1 cellular context compared by ENCODE assay signal in the genomic region with DNA sequence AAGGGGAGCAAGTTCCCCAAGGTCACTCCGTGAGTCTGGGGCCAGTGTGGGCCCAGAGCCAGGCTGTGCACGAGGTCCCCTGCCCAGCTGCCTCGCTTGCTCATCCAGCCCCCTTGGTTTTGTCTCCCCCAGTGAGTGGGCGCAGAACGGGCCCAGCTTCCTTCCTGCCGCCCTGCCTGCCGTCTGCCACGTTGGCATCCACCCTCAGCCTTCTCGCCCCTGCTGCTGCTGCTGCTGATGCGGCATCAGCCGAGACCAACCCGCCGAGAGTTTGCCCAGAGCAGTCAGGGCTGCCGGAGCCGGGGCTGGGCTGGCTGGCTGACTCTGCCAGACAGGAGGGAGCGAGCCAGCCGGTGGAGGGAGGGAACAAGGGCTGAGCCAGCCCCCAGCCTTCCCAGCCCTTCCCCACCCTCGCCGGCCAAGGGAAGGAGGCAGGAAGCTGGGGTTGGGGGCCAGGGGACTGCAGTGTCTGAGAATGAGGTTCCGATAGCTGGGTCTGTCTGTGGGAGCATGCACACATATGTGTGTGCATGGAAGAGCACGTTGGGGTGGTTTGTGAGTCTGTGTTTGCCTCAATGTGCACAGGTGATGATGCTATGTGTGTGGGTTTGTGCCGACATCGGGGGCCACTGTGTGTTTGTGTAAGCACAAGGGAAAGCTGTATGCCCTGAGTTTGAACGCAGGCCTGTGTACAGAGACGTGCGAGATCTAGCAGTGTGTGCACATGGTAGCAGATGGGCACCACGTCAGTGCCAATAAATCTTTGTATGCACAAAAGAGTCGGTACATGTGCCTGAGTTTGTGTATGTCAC.
TF ChIP-seq lines count a peak whose summit lies in the region.

No MANE protein-coding gene starts in this region.

TF ChIP-seq in HepG2, 621 proteins besides CTCF, POLR2A, EP300 and RAD21 (continues in another document):
- TF ChIP-seq ZNF17 (CRISPR knock-in tag; IDR thresholded peaks at IDR 0.05) = no peak
- TF ChIP-seq ZNF292 (CRISPR knock-in tag; IDR thresholded peaks at IDR 0.05; ENCODE audit: borderline replicate concordance, low read depth) = 0 out of 2 replicates have a peak, but pooled peaks have one; percentile 36
- peak; percentile 19 for TF ChIP-seq AGO2 (optimal IDR thresholded peaks at IDR 0.05; ENCODE audit: low read depth, low read length)
- no peak for TF ChIP-seq ZNF180 (CRISPR knock-in tag; IDR thresholded peaks at IDR 0.05; ENCODE audit: borderline replicate concordance, low read depth)
- no peak for TF ChIP-seq ZNF629 (CRISPR knock-in tag; conservative IDR thresholded peaks at IDR 0.05)
- peak; percentile 39; the same call in 1 of the 2 replicates for TF ChIP-seq ZSCAN25 (CRISPR knock-in tag; IDR thresholded peaks at IDR 0.05)
- TF ChIP-seq ZNF558 (CRISPR knock-in tag; IDR thresholded peaks at IDR 0.05; ENCODE audit: borderline replicate concordance) = no peak
- TF ChIP-seq MEIS1 (CRISPR knock-in tag; IDR thresholded peaks at IDR 0.05; ENCODE audit: borderline replicate concordance) = no peak
- no peak for TF ChIP-seq HES4 (CRISPR knock-in tag; IDR thresholded peaks at IDR 0.05; ENCODE audit: borderline replicate concordance)
- TF ChIP-seq, protein P1, sequence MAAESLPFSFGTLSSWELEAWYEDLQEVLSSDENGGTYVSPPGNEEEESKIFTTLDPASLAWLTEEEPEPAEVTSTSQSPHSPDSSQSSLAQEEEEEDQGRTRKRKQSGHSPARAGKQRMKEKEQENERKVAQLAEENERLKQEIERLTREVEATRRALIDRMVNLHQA (CRISPR knock-in tag; IDR thresholded peaks at IDR 0.05) = no peak
- TF ChIP-seq NFYC (CRISPR knock-in tag; IDR thresholded peaks at IDR 0.05) = no peak
- TF ChIP-seq HNRNPK (IDR thresholded peaks at IDR 0.05; ENCODE audit: low read depth, low read length, poor library complexity, severe bottlenecking) = no peak
- TF ChIP-seq CREM (IDR thresholded peaks at IDR 0.05) = no peak
- no peak for TF ChIP-seq CREM (CRISPR knock-in tag; IDR thresholded peaks at IDR 0.05)
- TF ChIP-seq, protein P2, sequence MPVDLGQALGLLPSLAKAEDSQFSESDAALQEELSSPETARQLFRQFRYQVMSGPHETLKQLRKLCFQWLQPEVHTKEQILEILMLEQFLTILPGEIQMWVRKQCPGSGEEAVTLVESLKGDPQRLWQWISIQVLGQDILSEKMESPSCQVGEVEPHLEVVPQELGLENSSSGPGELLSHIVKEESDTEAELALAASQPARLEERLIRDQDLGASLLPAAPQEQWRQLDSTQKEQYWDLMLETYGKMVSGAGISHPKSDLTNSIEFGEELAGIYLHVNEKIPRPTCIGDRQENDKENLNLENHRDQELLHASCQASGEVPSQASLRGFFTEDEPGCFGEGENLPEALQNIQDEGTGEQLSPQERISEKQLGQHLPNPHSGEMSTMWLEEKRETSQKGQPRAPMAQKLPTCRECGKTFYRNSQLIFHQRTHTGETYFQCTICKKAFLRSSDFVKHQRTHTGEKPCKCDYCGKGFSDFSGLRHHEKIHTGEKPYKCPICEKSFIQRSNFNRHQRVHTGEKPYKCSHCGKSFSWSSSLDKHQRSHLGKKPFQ (CRISPR knock-in tag; IDR thresholded peaks at IDR 0.05; ENCODE audit: insufficient replicate concordance) = no peak
- TF ChIP-seq THAP11 (CRISPR knock-in tag; IDR thresholded peaks at IDR 0.05) = no peak
- TF ChIP-seq, protein P3, sequence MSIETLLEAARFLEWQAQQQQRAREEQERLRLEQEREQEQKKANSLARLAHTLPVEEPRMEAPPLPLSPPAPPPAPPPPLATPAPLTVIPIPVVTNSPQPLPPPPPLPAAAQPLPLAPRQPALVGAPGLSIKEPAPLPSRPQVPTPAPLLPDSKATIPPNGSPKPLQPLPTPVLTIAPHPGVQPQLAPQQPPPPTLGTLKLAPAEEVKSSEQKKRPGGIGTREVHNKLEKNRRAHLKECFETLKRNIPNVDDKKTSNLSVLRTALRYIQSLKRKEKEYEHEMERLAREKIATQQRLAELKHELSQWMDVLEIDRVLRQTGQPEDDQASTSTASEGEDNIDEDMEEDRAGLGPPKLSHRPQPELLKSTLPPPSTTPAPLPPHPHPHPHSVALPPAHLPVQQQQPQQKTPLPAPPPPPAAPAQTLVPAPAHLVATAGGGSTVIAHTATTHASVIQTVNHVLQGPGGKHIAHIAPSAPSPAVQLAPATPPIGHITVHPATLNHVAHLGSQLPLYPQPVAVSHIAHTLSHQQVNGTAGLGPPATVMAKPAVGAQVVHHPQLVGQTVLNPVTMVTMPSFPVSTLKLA (IDR thresholded peaks at IDR 0.05) = no peak
- TF ChIP-seq SP2 (CRISPR knock-in tag; IDR thresholded peaks at IDR 0.05) = no peak
- no peak for TF ChIP-seq FOXP1 (IDR thresholded peaks at IDR 0.05)
- TF ChIP-seq FOXP1 (CRISPR knock-in tag; IDR thresholded peaks at IDR 0.05) = no peak
- TF ChIP-seq BORCS8-MEF2B (CRISPR knock-in tag; IDR thresholded peaks at IDR 0.05) = no peak
- no peak for TF ChIP-seq ZNF816 (CRISPR knock-in tag; IDR thresholded peaks at IDR 0.05; ENCODE audit: borderline replicate concordance)
- TF ChIP-seq RXRA (CRISPR knock-in tag; IDR thresholded peaks at IDR 0.05) = no peak
- no peak; the same call in 1 of the 2 replicates for TF ChIP-seq CBX5 (CRISPR knock-in tag; IDR thresholded peaks at IDR 0.05; ENCODE audit: borderline replicate concordance)
- TF ChIP-seq SOX13 (IDR thresholded peaks at IDR 0.05) = no peak
- no peak for TF ChIP-seq SOX13 (CRISPR knock-in tag; conservative IDR thresholded peaks at IDR 0.05 in 1 of 2, IDR thresholded peaks at IDR 0.05 in 1 of 2)
- TF ChIP-seq GABPB1 (CRISPR knock-in tag; IDR thresholded peaks at IDR 0.05) = no peak
- no peak; the same call in 1 of the 2 replicates for TF ChIP-seq ZNF30 (CRISPR knock-in tag; IDR thresholded peaks at IDR 0.05)
- no peak; the same call in 1 of the 2 replicates for TF ChIP-seq PITX1 (CRISPR knock-in tag; IDR thresholded peaks at IDR 0.05)
- TF ChIP-seq ATF7 (IDR thresholded peaks at IDR 0.05) = no peak
- TF ChIP-seq ATF7 (CRISPR knock-in tag; IDR thresholded peaks at IDR 0.05) = no peak
- TF ChIP-seq MATR3 (CRISPR knock-in tag; IDR thresholded peaks at IDR 0.05) = no peak
- peak; percentile 56 for TF ChIP-seq ZNF274 (CRISPR knock-in tag; IDR thresholded peaks at IDR 0.05)
- TF ChIP-seq, protein P4, sequence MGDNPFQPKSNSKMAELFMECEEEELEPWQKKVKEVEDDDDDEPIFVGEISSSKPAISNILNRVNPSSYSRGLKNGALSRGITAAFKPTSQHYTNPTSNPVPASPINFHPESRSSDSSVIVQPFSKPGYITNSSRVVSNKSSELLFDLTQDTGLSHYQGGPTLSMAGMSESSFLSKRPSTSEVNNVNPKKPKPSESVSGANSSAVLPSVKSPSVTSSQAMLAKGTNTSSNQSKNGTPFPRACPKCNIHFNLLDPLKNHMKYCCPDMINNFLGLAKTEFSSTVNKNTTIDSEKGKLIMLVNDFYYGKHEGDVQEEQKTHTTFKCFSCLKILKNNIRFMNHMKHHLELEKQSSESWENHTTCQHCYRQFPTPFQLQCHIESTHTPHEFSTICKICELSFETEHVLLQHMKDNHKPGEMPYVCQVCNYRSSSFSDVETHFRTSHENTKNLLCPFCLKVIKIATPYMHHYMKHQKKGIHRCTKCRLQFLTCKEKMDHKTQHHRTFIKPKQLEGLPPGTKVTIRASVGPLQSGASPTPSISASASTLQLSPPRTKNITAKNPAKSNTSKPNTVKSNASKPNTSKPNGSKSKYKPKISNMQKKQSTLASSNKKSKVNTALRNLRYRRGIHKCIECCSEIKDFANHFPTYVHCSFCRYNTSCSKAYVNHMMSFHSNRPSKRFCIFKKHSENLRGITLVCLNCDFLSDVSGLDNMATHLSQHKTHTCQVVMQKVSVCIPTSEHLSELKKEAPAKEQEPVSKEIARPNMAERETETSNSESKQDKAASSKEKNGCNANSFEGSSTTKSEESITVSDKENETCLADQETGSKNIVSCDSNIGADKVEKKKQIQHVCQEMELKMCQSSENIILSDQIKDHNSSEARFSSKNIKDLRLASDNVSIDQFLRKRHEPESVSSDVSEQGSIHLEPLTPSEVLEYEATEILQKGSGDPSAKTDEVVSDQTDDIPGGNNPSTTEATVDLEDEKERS (CRISPR knock-in tag; IDR thresholded peaks at IDR 0.05) = no peak
- TF ChIP-seq ZNF652 (CRISPR knock-in tag; IDR thresholded peaks at IDR 0.05; ENCODE audit: borderline replicate concordance, low read depth) = no peak
- no peak for TF ChIP-seq ZNF713 (CRISPR knock-in tag; IDR thresholded peaks at IDR 0.05)
- TF ChIP-seq KLF9 (CRISPR knock-in tag; IDR thresholded peaks at IDR 0.05; ENCODE audit: low read depth) = no peak
- TF ChIP-seq ZNF83 (CRISPR knock-in tag; IDR thresholded peaks at IDR 0.05; ENCODE audit: borderline replicate concordance) = no peak
- TF ChIP-seq, protein P5, sequence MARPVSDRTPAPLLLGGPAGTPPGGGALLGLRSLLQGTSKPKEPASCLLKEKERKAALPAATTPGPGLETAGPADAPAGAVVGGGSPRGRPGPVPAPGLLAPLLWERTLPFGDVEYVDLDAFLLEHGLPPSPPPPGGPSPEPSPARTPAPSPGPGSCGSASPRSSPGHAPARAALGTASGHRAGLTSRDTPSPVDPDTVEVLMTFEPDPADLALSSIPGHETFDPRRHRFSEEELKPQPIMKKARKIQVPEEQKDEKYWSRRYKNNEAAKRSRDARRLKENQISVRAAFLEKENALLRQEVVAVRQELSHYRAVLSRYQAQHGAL (CRISPR knock-in tag; IDR thresholded peaks at IDR 0.05; ENCODE audit: not compliant biosample characterization) = no peak
- TF ChIP-seq, protein P6, sequence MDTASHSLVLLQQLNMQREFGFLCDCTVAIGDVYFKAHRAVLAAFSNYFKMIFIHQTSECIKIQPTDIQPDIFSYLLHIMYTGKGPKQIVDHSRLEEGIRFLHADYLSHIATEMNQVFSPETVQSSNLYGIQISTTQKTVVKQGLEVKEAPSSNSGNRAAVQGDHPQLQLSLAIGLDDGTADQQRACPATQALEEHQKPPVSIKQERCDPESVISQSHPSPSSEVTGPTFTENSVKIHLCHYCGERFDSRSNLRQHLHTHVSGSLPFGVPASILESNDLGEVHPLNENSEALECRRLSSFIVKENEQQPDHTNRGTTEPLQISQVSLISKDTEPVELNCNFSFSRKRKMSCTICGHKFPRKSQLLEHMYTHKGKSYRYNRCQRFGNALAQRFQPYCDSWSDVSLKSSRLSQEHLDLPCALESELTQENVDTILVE (CRISPR knock-in tag; IDR thresholded peaks at IDR 0.05) = no peak
- TF ChIP-seq STAG1 (CRISPR knock-in tag; IDR thresholded peaks at IDR 0.05) = no peak
- 0 out of 2 replicates have a peak, but pooled peaks have one; percentile 38 for TF ChIP-seq RBFOX2 (IDR thresholded peaks at IDR 0.05; ENCODE audit: low read depth, low read length)
- TF ChIP-seq SPEN (CRISPR knock-in tag; IDR thresholded peaks at IDR 0.05; ENCODE audit: low read depth) = no peak
- no peak for TF ChIP-seq ZNF747 (CRISPR knock-in tag; IDR thresholded peaks at IDR 0.05; ENCODE audit: borderline replicate concordance)
- no peak for TF ChIP-seq ZNF225 (CRISPR knock-in tag; IDR thresholded peaks at IDR 0.05)
- no peak for TF ChIP-seq RELA (CRISPR knock-in tag; IDR thresholded peaks at IDR 0.05)
- no peak for TF ChIP-seq BCL6 (CRISPR knock-in tag; IDR thresholded peaks at IDR 0.05)
- no peak for TF ChIP-seq ZNF589 (CRISPR knock-in tag; conservative IDR thresholded peaks at IDR 0.05)
- TF ChIP-seq, protein P7, sequence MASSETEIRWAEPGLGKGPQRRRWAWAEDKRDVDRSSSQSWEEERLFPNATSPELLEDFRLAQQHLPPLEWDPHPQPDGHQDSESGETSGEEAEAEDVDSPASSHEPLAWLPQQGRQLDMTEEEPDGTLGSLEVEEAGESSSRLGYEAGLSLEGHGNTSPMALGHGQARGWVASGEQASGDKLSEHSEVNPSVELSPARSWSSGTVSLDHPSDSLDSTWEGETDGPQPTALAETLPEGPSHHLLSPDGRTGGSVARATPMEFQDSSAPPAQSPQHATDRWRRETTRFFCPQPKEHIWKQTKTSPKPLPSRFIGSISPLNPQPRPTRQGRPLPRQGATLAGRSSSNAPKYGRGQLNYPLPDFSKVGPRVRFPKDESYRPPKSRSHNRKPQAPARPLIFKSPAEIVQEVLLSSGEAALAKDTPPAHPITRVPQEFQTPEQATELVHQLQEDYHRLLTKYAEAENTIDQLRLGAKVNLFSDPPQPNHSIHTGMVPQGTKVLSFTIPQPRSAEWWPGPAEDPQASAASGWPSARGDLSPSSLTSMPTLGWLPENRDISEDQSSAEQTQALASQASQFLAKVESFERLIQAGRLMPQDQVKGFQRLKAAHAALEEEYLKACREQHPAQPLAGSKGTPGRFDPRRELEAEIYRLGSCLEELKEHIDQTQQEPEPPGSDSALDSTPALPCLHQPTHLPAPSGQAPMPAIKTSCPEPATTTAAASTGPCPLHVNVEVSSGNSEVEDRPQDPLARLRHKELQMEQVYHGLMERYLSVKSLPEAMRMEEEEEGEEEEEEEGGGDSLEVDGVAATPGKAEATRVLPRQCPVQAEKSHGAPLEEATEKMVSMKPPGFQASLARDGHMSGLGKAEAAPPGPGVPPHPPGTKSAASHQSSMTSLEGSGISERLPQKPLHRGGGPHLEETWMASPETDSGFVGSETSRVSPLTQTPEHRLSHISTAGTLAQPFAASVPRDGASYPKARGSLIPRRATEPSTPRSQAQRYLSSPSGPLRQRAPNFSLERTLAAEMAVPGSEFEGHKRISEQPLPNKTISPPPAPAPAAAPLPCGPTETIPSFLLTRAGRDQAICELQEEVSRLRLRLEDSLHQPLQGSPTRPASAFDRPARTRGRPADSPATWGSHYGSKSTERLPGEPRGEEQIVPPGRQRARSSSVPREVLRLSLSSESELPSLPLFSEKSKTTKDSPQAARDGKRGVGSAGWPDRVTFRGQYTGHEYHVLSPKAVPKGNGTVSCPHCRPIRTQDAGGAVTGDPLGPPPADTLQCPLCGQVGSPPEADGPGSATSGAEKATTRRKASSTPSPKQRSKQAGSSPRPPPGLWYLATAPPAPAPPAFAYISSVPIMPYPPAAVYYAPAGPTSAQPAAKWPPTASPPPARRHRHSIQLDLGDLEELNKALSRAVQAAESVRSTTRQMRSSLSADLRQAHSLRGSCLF (CRISPR knock-in tag; IDR thresholded peaks at IDR 0.05; ENCODE audit: borderline replicate concordance) = no peak
- peak; percentile 53; the same call in 1 of the 2 replicates for TF ChIP-seq ZMYM4 (CRISPR knock-in tag; IDR thresholded peaks at IDR 0.05)
- TF ChIP-seq, protein P8, sequence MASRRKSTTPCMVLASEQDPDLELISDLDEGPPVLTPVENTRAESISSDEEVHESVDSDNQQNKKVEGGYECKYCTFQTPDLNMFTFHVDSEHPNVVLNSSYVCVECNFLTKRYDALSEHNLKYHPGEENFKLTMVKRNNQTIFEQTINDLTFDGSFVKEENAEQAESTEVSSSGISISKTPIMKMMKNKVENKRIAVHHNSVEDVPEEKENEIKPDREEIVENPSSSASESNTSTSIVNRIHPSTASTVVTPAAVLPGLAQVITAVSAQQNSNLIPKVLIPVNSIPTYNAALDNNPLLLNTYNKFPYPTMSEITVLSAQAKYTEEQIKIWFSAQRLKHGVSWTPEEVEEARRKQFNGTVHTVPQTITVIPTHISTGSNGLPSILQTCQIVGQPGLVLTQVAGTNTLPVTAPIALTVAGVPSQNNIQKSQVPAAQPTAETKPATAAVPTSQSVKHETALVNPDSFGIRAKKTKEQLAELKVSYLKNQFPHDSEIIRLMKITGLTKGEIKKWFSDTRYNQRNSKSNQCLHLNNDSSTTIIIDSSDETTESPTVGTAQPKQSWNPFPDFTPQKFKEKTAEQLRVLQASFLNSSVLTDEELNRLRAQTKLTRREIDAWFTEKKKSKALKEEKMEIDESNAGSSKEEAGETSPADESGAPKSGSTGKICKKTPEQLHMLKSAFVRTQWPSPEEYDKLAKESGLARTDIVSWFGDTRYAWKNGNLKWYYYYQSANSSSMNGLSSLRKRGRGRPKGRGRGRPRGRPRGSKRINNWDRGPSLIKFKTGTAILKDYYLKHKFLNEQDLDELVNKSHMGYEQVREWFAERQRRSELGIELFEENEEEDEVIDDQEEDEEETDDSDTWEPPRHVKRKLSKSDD (CRISPR knock-in tag; IDR thresholded peaks at IDR 0.05; ENCODE audit: low read depth) = no peak
- no peak for TF ChIP-seq ZNF33B (CRISPR knock-in tag; IDR thresholded peaks at IDR 0.05)
